In genomic region chr10:66301078-66301477, GRCh38 we compare ENCODE assay signal across 17 cellular contexts.
DNase-seq lines count a peak whose midpoint lies in the region; ATAC-seq, FAIRE-seq and TF ChIP-seq lines count a peak whose summit lies in the region.
"Had no signal": no experiment of that assay in that cellular context is flagged by ENCODE, and none has a peak within 500 bp of the region (broad histone marks: within the 10 kb centered on the region; RNA-seq: fewer than 3 reads in every experiment).

No MANE protein-coding gene starts in this region.

- intact Hi-C loops in PC-3 (cut with micrococcal nuclease) (loop anchor here (1.0 to 10.0 kb wide), 4 partner anchors 326 to 1221 kb away; no protein-coding TSS in a partner anchor), kidney (cut with DNase I) (no loop called here)

- no peak overlapping the region for H3K4me3 ChIP-seq in PC-3 (ENCODE audit: low read length)
- no peak overlapping the region for H3K4me3 ChIP-seq in adipocyte (ENCODE audit: low read length)
- H3K4me3 ChIP-seq in kidney (ENCODE audit: low read length in 2 of 2), result no peak overlapping the region
- H3K4me3 ChIP-seq in small intestine (ENCODE audit: low read depth in 1 of 2, low read length in 2 of 2), result no peak overlapping the region
- no peak overlapping the region for H3K4me3 ChIP-seq in upper lobe of left lung
- H3K4me3 ChIP-seq: BLaER1 treated with 17β-estradiol and CSF1 and Interleukin-3, amounts not matched to agents 10 nM and 100 nM; GM23248; HAP-1 had no signal

- CTCF ChIA-PET in PC-3 (lab: Charles Lee), result interaction anchor here (1.0 kb wide), 1 partner anchor 61 kb away, joined by 3 read pairs; no protein-coding TSS in a partner anchor

- no peaks in the 10 kb centered on the region for H3K9me3 ChIP-seq in PC-3 (ENCODE audit: low read length)
- H3K9me3 ChIP-seq in adipocyte (ENCODE audit: control insufficient read depth, low read length), result no peaks in the 10 kb centered on the region
- H3K9me3 ChIP-seq in kidney (ENCODE audit: control insufficient read depth in 1 of 2, low read length in 2 of 2), result no peaks in the 10 kb centered on the region
- H3K9me3 ChIP-seq in small intestine (ENCODE audit: control insufficient read depth, low read depth), result no peaks in the 10 kb centered on the region
- H3K9me3 ChIP-seq in upper lobe of left lung, result no peaks in the 10 kb centered on the region
- H3K9me3 ChIP-seq: BLaER1 treated with 17β-estradiol and CSF1 and Interleukin-3, amounts not matched to agents 10 nM and 100 nM; Caco-2; HAP-1 had no signal

- TF ChIP-seq CTCF in PC-3 (conservative IDR thresholded peaks at IDR 0.05; ENCODE audit: low read depth, low read length) (peak; percentile 62), kidney (IDR thresholded peaks at IDR 0.05; ENCODE audit: borderline replicate concordance, extremely low read depth, insufficient read depth) (no peak), upper lobe of left lung (IDR thresholded peaks at IDR 0.05) (no peak)

- BruUV-seq in PC-3 (replicated peaks; lab: Mats Ljungman, UMichigan), result no TSS peak

- no peak for TF ChIP-seq EP300 in upper lobe of left lung (IDR thresholded peaks at IDR 0.05)

- no peaks in the 10 kb centered on the region for H4K20me1 ChIP-seq in PC-3 (ENCODE audit: low read length)
- H4K20me1 ChIP-seq: BLaER1 treated with 17β-estradiol and CSF1 and Interleukin-3, amounts not matched to agents 10 nM and 100 nM had no signal

- H3K9me2 ChIP-seq in PC-3 (replicated peaks; ENCODE audit: low read length), result no peaks in the 10 kb centered on the region

- H3K27ac ChIP-seq in PC-3 (ENCODE audit: low read length), result no peak overlapping the region
- H3K27ac ChIP-seq in kidney (ENCODE audit: low read depth in 2 of 2, low read length in 2 of 2), result no peak overlapping the region
- no peak overlapping the region for H3K27ac ChIP-seq in small intestine (ENCODE audit: low read depth in 1 of 2, low read length in 1 of 2)
- H3K27ac ChIP-seq in upper lobe of left lung, result no peak overlapping the region
- H3K27ac ChIP-seq: BLaER1 treated with 17β-estradiol and CSF1 and Interleukin-3, amounts not matched to agents 10 nM and 100 nM; GM23248 had no signal

- peak; percentile 57 for DNase-seq in PC-3
- peak; percentile 15 for DNase-seq in adipocyte (ENCODE audit: low read depth)
- no peak for DNase-seq in kidney
- no peak for DNase-seq in small intestine
- no peak for DNase-seq in NCI-H748 treated with DMSO at 0.1 percent for 48 hours (lab: John Stamatoyannopoulos, UW)
- DNase-seq in KG1 (lab: John Stamatoyannopoulos, UW), result no peak
- no peak for DNase-seq in upper lobe of left lung
- DNase-seq: Caco-2; CD4-positive, CD25-positive, alpha-beta regulatory T cell; CD8-positive, alpha-beta memory T cell; GM23248 had no signal

- no peaks in the 10 kb centered on the region for H3F3A ChIP-seq in PC-3 (ENCODE audit: low read length, unreplicated experiment)

- H3K36me3 ChIP-seq in PC-3 (ENCODE audit: low read depth, low read length) (no peaks in the 10 kb centered on the region), adipocyte (ENCODE audit: control insufficient read depth, insufficient read depth, low read length, severe bottlenecking) (no peaks in the 10 kb centered on the region), kidney (ENCODE audit: control insufficient read depth in 1 of 2, insufficient read depth in 2 of 2, low read length in 2 of 2) (no peaks in the 10 kb centered on the region), small intestine (ENCODE audit: control insufficient read depth in 2 of 2, insufficient read depth in 2 of 2, low read length in 2 of 2) (no peaks in the 10 kb centered on the region), upper lobe of left lung (no peaks in the 10 kb centered on the region)
- H3K36me3 ChIP-seq: BLaER1 treated with 17β-estradiol and CSF1 and Interleukin-3, amounts not matched to agents 10 nM and 100 nM; HAP-1 had no signal

- 73 to 87% (median 86%) methylated on average over 1 of the region's 1 CpG for WGBS in small intestine, 3 donors
- 76 to 81% methylated on average over 1 of the region's 1 CpG for WGBS in upper lobe of left lung, 2 donors

- H2AFZ ChIP-seq in PC-3 (ENCODE audit: low read length), result no peak overlapping the region
- H2AFZ ChIP-seq: GM23248 had no signal

- H3K4me1 ChIP-seq in PC-3 (ENCODE audit: insufficient read depth, low read length) (no peaks in the 10 kb centered on the region), adipocyte (ENCODE audit: control insufficient read depth, insufficient read depth, low read length) (no peaks in the 10 kb centered on the region), kidney (ENCODE audit: control insufficient read depth in 1 of 2, insufficient read depth in 1 of 2, low read depth in 1 of 2, low read length in 2 of 2) (no peaks in the 10 kb centered on the region), small intestine (ENCODE audit: control insufficient read depth in 2 of 2, insufficient read depth in 1 of 2, low read depth in 1 of 2, low read length in 1 of 2) (no peaks in the 10 kb centered on the region), upper lobe of left lung (no peaks in the 10 kb centered on the region)
- H3K4me1 ChIP-seq: BLaER1 treated with 17β-estradiol and CSF1 and Interleukin-3, amounts not matched to agents 10 nM and 100 nM; Caco-2; HAP-1 had no signal

- H3K79me2 ChIP-seq in PC-3 (ENCODE audit: low read length), result no peaks in the 10 kb centered on the region

- no peak overlapping the region for H3K9ac ChIP-seq in PC-3 (ENCODE audit: low read length)
- H3K9ac ChIP-seq in adipocyte (ENCODE audit: low read length), result no peak overlapping the region
- no peak overlapping the region for H3K9ac ChIP-seq in kidney (ENCODE audit: low read length in 2 of 2)
- H3K9ac ChIP-seq: BLaER1 treated with 17β-estradiol and CSF1 and Interleukin-3, amounts not matched to agents 10 nM and 100 nM; GM23248 had no signal

- FAIRE-seq in kidney (lab: Jason Lieb, UNC) (peak; percentile 37), small intestine (lab: Jason Lieb, UNC) (peak; percentile 62)
- FAIRE-seq: D721Med, GM12891, GM19239, HTR-8/SVneo had no signal

- no peak for TF ChIP-seq POLR2A in upper lobe of left lung (IDR thresholded peaks at IDR 0.05)

- no peaks in the 10 kb centered on the region for H3K27me3 ChIP-seq in PC-3 (ENCODE audit: low read length)
- H3K27me3 ChIP-seq in adipocyte (replicated peaks; ENCODE audit: control insufficient read depth, insufficient read depth, low read length), result peaks cover 5% of the 10 kb centered on the region
- no peaks in the 10 kb centered on the region for H3K27me3 ChIP-seq in small intestine (ENCODE audit: control insufficient read depth in 2 of 2, insufficient read depth in 2 of 2, low read length in 2 of 2)
- H3K27me3 ChIP-seq in upper lobe of left lung, result no peaks in the 10 kb centered on the region
- H3K27me3 ChIP-seq: BLaER1 treated with 17β-estradiol and CSF1 and Interleukin-3, amounts not matched to agents 10 nM and 100 nM had no signal

- no peak overlapping the region for H3K4me2 ChIP-seq in PC-3 (ENCODE audit: low read length)
- H3K4me2 ChIP-seq: BLaER1 treated with 17β-estradiol and CSF1 and Interleukin-3, amounts not matched to agents 10 nM and 100 nM had no signal

- ATAC-seq in PC-3 (peak; percentile 71; the same call in 1 of the 2 replicates), upper lobe of left lung (ENCODE audit: low FRiP score in 2 of 2) (no peak)

- POLR2A ChIA-PET in PC-3 (lab: Charles Lee; ENCODE audit: unreplicated experiment), result no interaction called here

Comparison
In these comparisons a context has a peak if more than half of its experiments do, and no peak if none do; other contexts are left out.
1. DNase-seq: peak in PC-3 (single experiment) and adipocyte (single experiment); none in kidney (single experiment), small intestine (single experiment), NCI-H748 treated with DMSO at 0.1 percent for 48 hours (single experiment), KG1 (single experiment) and upper lobe of left lung (0 of 2).